In the genomic region with DNA sequence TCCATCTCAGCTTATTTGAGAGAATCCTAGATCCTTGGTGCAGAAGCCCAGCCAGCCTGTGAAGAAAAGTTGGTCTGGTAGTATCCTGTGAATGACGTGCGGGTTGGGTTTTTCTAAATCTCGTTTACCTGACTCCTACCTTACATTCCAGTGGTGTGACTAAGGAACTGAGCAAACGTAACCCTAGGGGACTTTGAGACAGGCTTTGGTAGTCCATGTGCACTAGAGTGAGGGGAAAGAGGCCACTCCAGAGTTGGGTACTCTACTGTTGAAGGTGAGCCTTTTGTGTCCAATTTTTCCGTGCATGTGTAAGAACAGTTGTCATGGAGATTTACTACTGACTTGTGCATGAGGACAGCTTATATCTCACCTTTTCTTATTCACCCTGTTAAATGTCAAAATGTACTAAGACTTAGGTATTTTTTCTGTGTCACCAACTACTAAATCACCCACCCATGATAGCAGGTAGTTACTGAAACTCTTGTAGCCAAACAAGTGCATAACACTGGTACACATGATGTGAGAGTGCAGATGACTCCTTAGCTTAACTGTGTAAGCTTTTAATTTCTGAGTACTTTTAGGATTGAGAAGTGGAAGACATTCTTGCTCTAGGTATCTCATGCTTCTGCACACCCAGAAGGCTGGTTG, we compare ENCODE assay signal across 1 cellular context.
A peak's percentile ranks its signal among the peaks of the same experiment; 100 is the strongest.
TF ChIP-seq lines count a peak whose summit lies in the region.

No MANE protein-coding gene starts in this region.

TF ChIP-seq in HepG2, 621 proteins besides CTCF, POLR2A, EP300 and RAD21 (continued from another document and continues in another):
- TF ChIP-seq, protein P1, sequence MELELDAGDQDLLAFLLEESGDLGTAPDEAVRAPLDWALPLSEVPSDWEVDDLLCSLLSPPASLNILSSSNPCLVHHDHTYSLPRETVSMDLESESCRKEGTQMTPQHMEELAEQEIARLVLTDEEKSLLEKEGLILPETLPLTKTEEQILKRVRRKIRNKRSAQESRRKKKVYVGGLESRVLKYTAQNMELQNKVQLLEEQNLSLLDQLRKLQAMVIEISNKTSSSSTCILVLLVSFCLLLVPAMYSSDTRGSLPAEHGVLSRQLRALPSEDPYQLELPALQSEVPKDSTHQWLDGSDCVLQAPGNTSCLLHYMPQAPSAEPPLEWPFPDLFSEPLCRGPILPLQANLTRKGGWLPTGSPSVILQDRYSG (CRISPR knock-in tag; IDR thresholded peaks at IDR 0.05), result no peak
- TF ChIP-seq, protein P2, sequence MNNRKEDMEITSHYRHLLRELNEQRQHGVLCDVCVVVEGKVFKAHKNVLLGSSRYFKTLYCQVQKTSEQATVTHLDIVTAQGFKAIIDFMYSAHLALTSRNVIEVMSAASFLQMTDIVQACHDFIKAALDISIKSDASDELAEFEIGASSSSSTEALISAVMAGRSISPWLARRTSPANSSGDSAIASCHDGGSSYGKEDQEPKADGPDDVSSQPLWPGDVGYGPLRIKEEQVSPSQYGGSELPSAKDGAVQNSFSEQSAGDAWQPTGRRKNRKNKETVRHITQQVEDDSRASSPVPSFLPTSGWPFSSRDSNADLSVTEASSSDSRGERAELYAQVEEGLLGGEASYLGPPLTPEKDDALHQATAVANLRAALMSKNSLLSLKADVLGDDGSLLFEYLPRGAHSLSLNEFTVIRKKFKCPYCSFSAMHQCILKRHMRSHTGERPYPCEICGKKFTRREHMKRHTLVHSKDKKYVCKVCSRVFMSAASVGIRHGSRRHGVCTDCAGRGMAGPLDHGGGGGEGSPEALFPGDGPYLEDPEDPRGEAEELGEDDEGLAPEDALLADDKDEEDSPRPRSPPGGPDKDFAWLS (CRISPR knock-in tag; IDR thresholded peaks at IDR 0.05; ENCODE audit: borderline replicate concordance), result no peak
- no peak for TF ChIP-seq BCL6 (CRISPR knock-in tag; IDR thresholded peaks at IDR 0.05)
- TF ChIP-seq, protein P3, sequence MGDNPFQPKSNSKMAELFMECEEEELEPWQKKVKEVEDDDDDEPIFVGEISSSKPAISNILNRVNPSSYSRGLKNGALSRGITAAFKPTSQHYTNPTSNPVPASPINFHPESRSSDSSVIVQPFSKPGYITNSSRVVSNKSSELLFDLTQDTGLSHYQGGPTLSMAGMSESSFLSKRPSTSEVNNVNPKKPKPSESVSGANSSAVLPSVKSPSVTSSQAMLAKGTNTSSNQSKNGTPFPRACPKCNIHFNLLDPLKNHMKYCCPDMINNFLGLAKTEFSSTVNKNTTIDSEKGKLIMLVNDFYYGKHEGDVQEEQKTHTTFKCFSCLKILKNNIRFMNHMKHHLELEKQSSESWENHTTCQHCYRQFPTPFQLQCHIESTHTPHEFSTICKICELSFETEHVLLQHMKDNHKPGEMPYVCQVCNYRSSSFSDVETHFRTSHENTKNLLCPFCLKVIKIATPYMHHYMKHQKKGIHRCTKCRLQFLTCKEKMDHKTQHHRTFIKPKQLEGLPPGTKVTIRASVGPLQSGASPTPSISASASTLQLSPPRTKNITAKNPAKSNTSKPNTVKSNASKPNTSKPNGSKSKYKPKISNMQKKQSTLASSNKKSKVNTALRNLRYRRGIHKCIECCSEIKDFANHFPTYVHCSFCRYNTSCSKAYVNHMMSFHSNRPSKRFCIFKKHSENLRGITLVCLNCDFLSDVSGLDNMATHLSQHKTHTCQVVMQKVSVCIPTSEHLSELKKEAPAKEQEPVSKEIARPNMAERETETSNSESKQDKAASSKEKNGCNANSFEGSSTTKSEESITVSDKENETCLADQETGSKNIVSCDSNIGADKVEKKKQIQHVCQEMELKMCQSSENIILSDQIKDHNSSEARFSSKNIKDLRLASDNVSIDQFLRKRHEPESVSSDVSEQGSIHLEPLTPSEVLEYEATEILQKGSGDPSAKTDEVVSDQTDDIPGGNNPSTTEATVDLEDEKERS (CRISPR knock-in tag; IDR thresholded peaks at IDR 0.05), result 0 out of 2 replicates have a peak, but pooled peaks have one; percentile 24
- TF ChIP-seq FOSL2 (CRISPR knock-in tag; IDR thresholded peaks at IDR 0.05), result peak; percentile 92
- TF ChIP-seq FOSL1 (CRISPR knock-in tag; IDR thresholded peaks at IDR 0.05; ENCODE audit: borderline replicate concordance), result peak; percentile 70; the same call in 1 of the 2 replicates
- peak; percentile 75 for TF ChIP-seq SAP130 (CRISPR knock-in tag; IDR thresholded peaks at IDR 0.05; ENCODE audit: low read depth)
- 0 out of 2 replicates have a peak, but pooled peaks have one; percentile 25 for TF ChIP-seq ZNF605 (CRISPR knock-in tag; IDR thresholded peaks at IDR 0.05)
- no peak for TF ChIP-seq MAFK (conservative IDR thresholded peaks at IDR 0.05 in 1 of 2, IDR thresholded peaks at IDR 0.05 in 1 of 2; ENCODE audit: low read length in 2 of 2)
- TF ChIP-seq, protein P4, sequence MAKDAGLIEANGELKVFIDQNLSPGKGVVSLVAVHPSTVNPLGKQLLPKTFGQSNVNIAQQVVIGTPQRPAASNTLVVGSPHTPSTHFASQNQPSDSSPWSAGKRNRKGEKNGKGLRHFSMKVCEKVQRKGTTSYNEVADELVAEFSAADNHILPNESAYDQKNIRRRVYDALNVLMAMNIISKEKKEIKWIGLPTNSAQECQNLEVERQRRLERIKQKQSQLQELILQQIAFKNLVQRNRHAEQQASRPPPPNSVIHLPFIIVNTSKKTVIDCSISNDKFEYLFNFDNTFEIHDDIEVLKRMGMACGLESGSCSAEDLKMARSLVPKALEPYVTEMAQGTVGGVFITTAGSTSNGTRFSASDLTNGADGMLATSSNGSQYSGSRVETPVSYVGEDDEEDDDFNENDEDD (CRISPR knock-in tag; IDR thresholded peaks at IDR 0.05; ENCODE audit: borderline replicate concordance), result 0 out of 2 replicates have a peak, but pooled peaks have one; percentile 32
- TF ChIP-seq, protein P5, sequence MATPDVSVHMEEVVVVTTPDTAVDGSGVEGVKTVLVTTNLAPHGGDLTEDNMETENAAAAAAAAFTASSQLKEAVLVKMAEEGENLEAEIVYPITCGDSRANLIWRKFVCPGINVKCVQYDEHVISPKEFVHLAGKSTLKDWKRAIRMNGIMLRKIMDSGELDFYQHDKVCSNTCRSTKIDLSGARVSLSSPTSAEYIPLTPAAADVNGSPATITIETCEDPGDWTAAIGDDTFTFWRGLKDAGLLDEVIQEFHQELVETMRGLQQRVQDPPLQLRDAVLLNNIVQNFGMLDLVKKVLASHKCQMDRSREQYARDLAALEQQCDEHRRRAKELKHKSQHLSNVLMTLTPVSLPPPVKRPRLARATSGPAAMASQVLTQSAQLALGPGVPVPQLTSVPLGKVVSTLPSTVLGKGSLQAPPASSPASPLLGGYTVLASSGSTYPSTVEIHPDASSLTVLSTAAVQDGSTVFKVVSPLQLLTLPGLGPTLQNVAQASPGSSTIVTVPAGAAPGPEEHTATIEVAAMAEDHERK (CRISPR knock-in tag; IDR thresholded peaks at IDR 0.05; ENCODE audit: low read depth), result no peak
- TF ChIP-seq MIER2 (CRISPR knock-in tag; IDR thresholded peaks at IDR 0.05), result peak; percentile 62; the same call in 1 of the 2 replicates
- peak; percentile 73; the same call in 1 of the 2 replicates for TF ChIP-seq ZNF792 (CRISPR knock-in tag; IDR thresholded peaks at IDR 0.05)
- no peak; the same call in 1 of the 2 replicates for TF ChIP-seq NFE2L2 (IDR thresholded peaks at IDR 0.05; ENCODE audit: low read length)
- TF ChIP-seq HDAC6 (IDR thresholded peaks at IDR 0.05; ENCODE audit: low read depth, low read length), result no peak
- TF ChIP-seq ZNF737 (CRISPR knock-in tag; IDR thresholded peaks at IDR 0.05; ENCODE audit: borderline replicate concordance), result no peak
- TF ChIP-seq ATF7-NPFF (CRISPR knock-in tag; IDR thresholded peaks at IDR 0.05; ENCODE audit: low read depth), result no peak
- TF ChIP-seq ZMYM2 (CRISPR knock-in tag; IDR thresholded peaks at IDR 0.05), result no peak
- no peak for TF ChIP-seq HOXA3 (CRISPR knock-in tag; IDR thresholded peaks at IDR 0.05)
- TF ChIP-seq DPF2 (CRISPR knock-in tag; IDR thresholded peaks at IDR 0.05; ENCODE audit: borderline replicate concordance, low read depth), result no peak; the same call in 1 of the 2 replicates
- TF ChIP-seq ZBTB7B (CRISPR knock-in tag; IDR thresholded peaks at IDR 0.05), result 0 out of 2 replicates have a peak, but pooled peaks have one; percentile 23
- peak; percentile 48 for TF ChIP-seq XRCC5 (optimal IDR thresholded peaks at IDR 0.05; ENCODE audit: low read length)
- 0 out of 2 replicates have a peak, but pooled peaks have one; percentile 15 for TF ChIP-seq KAT8 (CRISPR knock-in tag; IDR thresholded peaks at IDR 0.05)
- 0 out of 2 replicates have a peak, but pooled peaks have one; percentile 30 for TF ChIP-seq SOX5 (CRISPR knock-in tag; IDR thresholded peaks at IDR 0.05; ENCODE audit: borderline replicate concordance)
- TF ChIP-seq, protein P6, sequence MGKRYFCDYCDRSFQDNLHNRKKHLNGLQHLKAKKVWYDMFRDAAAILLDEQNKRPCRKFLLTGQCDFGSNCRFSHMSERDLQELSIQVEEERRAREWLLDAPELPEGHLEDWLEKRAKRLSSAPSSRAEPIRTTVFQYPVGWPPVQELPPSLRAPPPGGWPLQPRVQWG (CRISPR knock-in tag; IDR thresholded peaks at IDR 0.05; ENCODE audit: borderline replicate concordance, low read depth), result no peak
- TF ChIP-seq ARNT2 (CRISPR knock-in tag; IDR thresholded peaks at IDR 0.05; ENCODE audit: low read depth), result no peak
- no peak for TF ChIP-seq SKI (IDR thresholded peaks at IDR 0.05; ENCODE audit: partially characterized antibody)
- TF ChIP-seq MXI1 (IDR thresholded peaks at IDR 0.05; ENCODE audit: borderline replicate concordance, low read depth, low read length), result peak; percentile 52; the same call in 1 of the 3 replicates
- TF ChIP-seq, protein P7, sequence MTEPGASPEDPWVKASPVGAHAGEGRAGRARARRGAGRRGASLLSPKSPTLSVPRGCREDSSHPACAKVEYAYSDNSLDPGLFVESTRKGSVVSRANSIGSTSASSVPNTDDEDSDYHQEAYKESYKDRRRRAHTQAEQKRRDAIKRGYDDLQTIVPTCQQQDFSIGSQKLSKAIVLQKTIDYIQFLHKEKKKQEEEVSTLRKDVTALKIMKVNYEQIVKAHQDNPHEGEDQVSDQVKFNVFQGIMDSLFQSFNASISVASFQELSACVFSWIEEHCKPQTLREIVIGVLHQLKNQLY (CRISPR knock-in tag; IDR thresholded peaks at IDR 0.05), result no peak
- TF ChIP-seq NAIF1 (CRISPR knock-in tag; IDR thresholded peaks at IDR 0.05; ENCODE audit: borderline replicate concordance), result peak; percentile 35; the same call in 1 of the 2 replicates
- no peak for TF ChIP-seq NR2F6 (IDR thresholded peaks at IDR 0.05)
- peak; percentile 47; the same call in 1 of the 2 replicates for TF ChIP-seq NR2F6 (CRISPR knock-in tag; IDR thresholded peaks at IDR 0.05)
- no peak for TF ChIP-seq YEATS2 (CRISPR knock-in tag; IDR thresholded peaks at IDR 0.05; ENCODE audit: borderline replicate concordance)
- TF ChIP-seq HMG20B (CRISPR knock-in tag; conservative IDR thresholded peaks at IDR 0.05), result peak; percentile 29; the same call in 1 of the 2 replicates
- 0 out of 2 replicates have a peak, but pooled peaks have one; percentile 16 for TF ChIP-seq SIX1 (CRISPR knock-in tag; IDR thresholded peaks at IDR 0.05; ENCODE audit: borderline replicate concordance)
- peak; percentile 90 for TF ChIP-seq JUND (CRISPR knock-in tag; IDR thresholded peaks at IDR 0.05)
- peak; percentile 30 for TF ChIP-seq PHF5A (CRISPR knock-in tag; IDR thresholded peaks at IDR 0.05; ENCODE audit: low read depth, unreplicated experiment)
- TF ChIP-seq ZNF790 (CRISPR knock-in tag; IDR thresholded peaks at IDR 0.05; ENCODE audit: borderline replicate concordance), result 0 out of 2 replicates have a peak, but pooled peaks have one; percentile 50
- TF ChIP-seq, protein P8, sequence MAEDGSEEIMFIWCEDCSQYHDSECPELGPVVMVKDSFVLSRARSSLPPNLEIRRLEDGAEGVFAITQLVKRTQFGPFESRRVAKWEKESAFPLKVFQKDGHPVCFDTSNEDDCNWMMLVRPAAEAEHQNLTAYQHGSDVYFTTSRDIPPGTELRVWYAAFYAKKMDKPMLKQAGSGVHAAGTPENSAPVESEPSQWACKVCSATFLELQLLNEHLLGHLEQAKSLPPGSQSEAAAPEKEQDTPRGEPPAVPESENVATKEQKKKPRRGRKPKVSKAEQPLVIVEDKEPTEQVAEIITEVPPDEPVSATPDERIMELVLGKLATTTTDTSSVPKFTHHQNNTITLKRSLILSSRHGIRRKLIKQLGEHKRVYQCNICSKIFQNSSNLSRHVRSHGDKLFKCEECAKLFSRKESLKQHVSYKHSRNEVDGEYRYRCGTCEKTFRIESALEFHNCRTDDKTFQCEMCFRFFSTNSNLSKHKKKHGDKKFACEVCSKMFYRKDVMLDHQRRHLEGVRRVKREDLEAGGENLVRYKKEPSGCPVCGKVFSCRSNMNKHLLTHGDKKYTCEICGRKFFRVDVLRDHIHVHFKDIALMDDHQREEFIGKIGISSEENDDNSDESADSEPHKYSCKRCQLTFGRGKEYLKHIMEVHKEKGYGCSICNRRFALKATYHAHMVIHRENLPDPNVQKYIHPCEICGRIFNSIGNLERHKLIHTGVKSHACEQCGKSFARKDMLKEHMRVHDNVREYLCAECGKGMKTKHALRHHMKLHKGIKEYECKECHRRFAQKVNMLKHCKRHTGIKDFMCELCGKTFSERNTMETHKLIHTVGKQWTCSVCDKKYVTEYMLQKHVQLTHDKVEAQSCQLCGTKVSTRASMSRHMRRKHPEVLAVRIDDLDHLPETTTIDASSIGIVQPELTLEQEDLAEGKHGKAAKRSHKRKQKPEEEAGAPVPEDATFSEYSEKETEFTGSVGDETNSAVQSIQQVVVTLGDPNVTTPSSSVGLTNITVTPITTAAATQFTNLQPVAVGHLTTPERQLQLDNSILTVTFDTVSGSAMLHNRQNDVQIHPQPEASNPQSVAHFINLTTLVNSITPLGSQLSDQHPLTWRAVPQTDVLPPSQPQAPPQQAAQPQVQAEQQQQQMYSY (CRISPR knock-in tag; IDR thresholded peaks at IDR 0.05), result no peak
- TF ChIP-seq LCORL (IDR thresholded peaks at IDR 0.05), result no peak
- TF ChIP-seq LCORL (CRISPR knock-in tag; IDR thresholded peaks at IDR 0.05), result peak; percentile 78
- TF ChIP-seq KMT2A (CRISPR knock-in tag; IDR thresholded peaks at IDR 0.05), result no peak
- peak; percentile 45; the same call in 1 of the 2 replicates for TF ChIP-seq NFKBIZ (CRISPR knock-in tag; IDR thresholded peaks at IDR 0.05)
- TF ChIP-seq ZNF670 (CRISPR knock-in tag; IDR thresholded peaks at IDR 0.05; ENCODE audit: borderline replicate concordance), result no peak
- TF ChIP-seq RBM22 (optimal IDR thresholded peaks at IDR 0.05; ENCODE audit: low read length), result peak; percentile 90
- TF ChIP-seq TEAD3 (CRISPR knock-in tag; optimal IDR thresholded peaks at IDR 0.05; ENCODE audit: borderline replicate concordance), result peak; percentile 97
- peak; percentile 59; the same call in 1 of the 2 replicates for TF ChIP-seq FOXA3 (CRISPR knock-in tag; IDR thresholded peaks at IDR 0.05)
- peak; percentile 43; the same call in 1 of the 2 replicates for TF ChIP-seq HNF4G (IDR thresholded peaks at IDR 0.05; ENCODE audit: borderline replicate concordance, low read depth, low read length)
- TF ChIP-seq HNF4G (CRISPR knock-in tag; IDR thresholded peaks at IDR 0.05; ENCODE audit: borderline replicate concordance, low read depth), result 0 out of 2 replicates have a peak, but pooled peaks have one; percentile 33
- no peak for TF ChIP-seq PTBP1 (IDR thresholded peaks at IDR 0.05; ENCODE audit: low read depth, low read length, poor library complexity, severe bottlenecking)
- no peak for TF ChIP-seq ZSCAN31 (CRISPR knock-in tag; IDR thresholded peaks at IDR 0.05; ENCODE audit: low read depth)
- no peak for TF ChIP-seq NONO (IDR thresholded peaks at IDR 0.05)
- TF ChIP-seq NONO (CRISPR knock-in tag; conservative IDR thresholded peaks at IDR 0.05), result no peak; the same call in 1 of the 2 replicates
- no peak for TF ChIP-seq ZNF24 (IDR thresholded peaks at IDR 0.05)
- no peak for TF ChIP-seq ZNF782 (CRISPR knock-in tag; IDR thresholded peaks at IDR 0.05; ENCODE audit: borderline replicate concordance)
- no peak for TF ChIP-seq DNMT1 (CRISPR knock-in tag; IDR thresholded peaks at IDR 0.05)
- TF ChIP-seq TBP (CRISPR knock-in tag; IDR thresholded peaks at IDR 0.05), result no peak
- no peak for TF ChIP-seq PHF21A (CRISPR knock-in tag; IDR thresholded peaks at IDR 0.05)
